In genomic region chr20:4815618-4816017, GRCh38 we compare ENCODE assay signal across 1 cellular context.
TF ChIP-seq lines count a peak whose summit lies in the region.

No MANE protein-coding gene starts in this region.

TF ChIP-seq in GM12878, 131 proteins besides CTCF, POLR2A, EP300 and RAD21:
- TF ChIP-seq ZBTB40 (IDR thresholded peaks at IDR 0.05; ENCODE audit: borderline replicate concordance) (no peak), ZNF687 (IDR thresholded peaks at IDR 0.05) (0 out of 2 replicates have a peak, but pooled peaks have one; percentile 15), SUZ12 (IDR thresholded peaks at IDR 0.05; ENCODE audit: unreplicated experiment) (no peak)
- TF ChIP-seq, protein P1, sequence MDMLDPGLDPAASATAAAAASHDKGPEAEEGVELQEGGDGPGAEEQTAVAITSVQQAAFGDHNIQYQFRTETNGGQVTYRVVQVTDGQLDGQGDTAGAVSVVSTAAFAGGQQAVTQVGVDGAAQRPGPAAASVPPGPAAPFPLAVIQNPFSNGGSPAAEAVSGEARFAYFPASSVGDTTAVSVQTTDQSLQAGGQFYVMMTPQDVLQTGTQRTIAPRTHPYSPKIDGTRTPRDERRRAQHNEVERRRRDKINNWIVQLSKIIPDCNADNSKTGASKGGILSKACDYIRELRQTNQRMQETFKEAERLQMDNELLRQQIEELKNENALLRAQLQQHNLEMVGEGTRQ (IDR thresholded peaks at IDR 0.05; ENCODE audit: borderline replicate concordance, low read depth, low read length), result no peak
